1 cellular context compared by ENCODE assay signal in the genomic region with DNA sequence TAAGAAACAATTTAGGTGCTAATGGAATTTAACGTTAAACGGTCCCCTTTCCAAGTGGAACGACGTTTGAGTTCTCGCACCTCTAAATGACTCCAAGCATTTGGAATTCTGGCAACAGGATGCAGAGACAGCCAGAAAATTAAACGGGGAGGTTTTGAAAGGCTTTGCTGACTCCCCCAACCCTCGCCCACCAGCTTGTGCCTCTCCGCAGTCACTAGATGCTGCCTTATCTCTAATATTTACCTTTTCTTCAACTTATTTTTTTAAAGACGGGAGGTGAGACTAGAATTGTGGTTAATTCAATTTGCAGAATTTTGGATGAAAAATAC.
TF ChIP-seq lines count a peak whose summit lies in the region.

No MANE protein-coding gene starts in this region.

TF ChIP-seq in H1, 55 proteins besides CTCF, POLR2A, EP300 and RAD21:
- TF ChIP-seq SAP30 (IDR thresholded peaks at IDR 0.05; ENCODE audit: insufficient read depth, insufficient replicate concordance, low read length) (peak; percentile 7), SP4 (IDR thresholded peaks at IDR 0.05; ENCODE audit: low read length) (no peak), HDAC6 (IDR thresholded peaks at IDR 0.05; ENCODE audit: low read depth, low read length) (no peak), TAF7 (optimal IDR thresholded peaks at IDR 0.05; ENCODE audit: borderline replicate concordance, low read depth, low read length) (peak; percentile 18), SIN3A (conservative IDR thresholded peaks at IDR 0.05 in 1 of 2, IDR thresholded peaks at IDR 0.05 in 1 of 2; ENCODE audit: low read depth in 1 of 2, low read length in 2 of 2) (no peak; a peak in 1 of 4 replicates)
TF ChIP-seq in H1: peak in this region for 2.
